ENCODE assay signal across 8 cellular contexts in the genomic region with DNA sequence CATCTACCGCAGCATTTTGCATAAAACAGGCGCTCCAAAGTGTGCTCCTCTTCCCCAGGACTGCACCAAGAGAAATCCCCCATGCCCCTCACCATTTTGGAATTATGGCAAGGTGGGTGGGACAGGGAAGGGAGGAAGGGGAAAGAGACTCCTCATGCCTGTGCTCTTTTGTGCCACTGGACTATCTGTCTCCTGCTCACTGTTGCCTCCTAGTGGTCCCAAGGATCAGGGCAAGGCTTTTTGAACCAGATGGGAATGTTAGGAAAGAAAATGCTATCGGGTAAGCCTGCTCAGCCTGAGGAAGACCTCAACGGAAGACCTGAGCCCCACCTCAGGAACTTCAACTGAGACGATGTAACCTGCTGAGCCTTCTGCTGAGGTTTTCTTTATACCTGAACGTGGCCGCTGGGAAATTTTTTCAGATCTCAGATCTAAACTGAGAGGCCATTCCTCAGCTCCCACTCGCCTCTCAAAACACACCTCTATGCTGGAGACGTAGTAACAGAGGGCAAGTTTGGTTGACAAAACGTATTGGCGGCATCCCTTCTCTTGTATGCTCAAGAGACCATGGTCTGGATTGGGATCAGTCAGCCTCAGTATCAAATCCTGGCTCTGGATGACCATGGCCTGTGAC. TPM values are rescaled to one million over a fixed set of nuclear protein-coding genes. Genes with fewer than 3 reads are reported as not detected.
A peak's percentile ranks its signal among the peaks of the same experiment; 100 is the strongest.
DNase-seq lines count a peak whose midpoint lies in the region; ATAC-seq, FAIRE-seq and TF ChIP-seq lines count a peak whose summit lies in the region.

No MANE protein-coding gene starts in this region.

- H3K36me3 ChIP-seq in HEK293 (ENCODE audit: control insufficient read depth in 2 of 2, insufficient read depth in 1 of 2, low read length in 2 of 2) = no peaks in the 10 kb centered on the region
- no peaks in the 10 kb centered on the region for H3K36me3 ChIP-seq in keratinocyte (ENCODE audit: control insufficient read depth in 2 of 2, extremely low read depth in 1 of 2, insufficient read depth in 2 of 2, low read length in 2 of 2)

- POLR2A ChIA-PET in HEK293 (lab: Yijun Ruan, JAX) = no interaction called here

- H3K79me2 ChIP-seq in keratinocyte (ENCODE audit: control insufficient read depth, insufficient read depth, low read length) = no peaks in the 10 kb centered on the region

- no peak overlapping the region for H3K27ac ChIP-seq in HEK293 (ENCODE audit: extremely low read depth, low read depth, low read length)
- no peak overlapping the region for H3K27ac ChIP-seq in keratinocyte (ENCODE audit: control insufficient read depth, insufficient read depth, low read length)

- no peak overlapping the region for H3K4me3 ChIP-seq in HEK293 (ENCODE audit: low read depth, low read length)
- no peak overlapping the region for H3K4me3 ChIP-seq in astrocyte of the cerebellum (ENCODE audit: low read depth, low read length)
- H3K4me3 ChIP-seq in keratinocyte (ENCODE audit: control insufficient read depth in 2 of 3, extremely low read depth in 1 of 3, insufficient read depth in 2 of 3, low read depth in 1 of 3, low read length in 3 of 3) = no peak overlapping the region

- H3K9ac ChIP-seq in keratinocyte (ENCODE audit: control insufficient read depth, extremely low read depth, insufficient read depth, low read length) = no peak overlapping the region

- H2AFZ ChIP-seq in keratinocyte (ENCODE audit: control insufficient read depth, low read length) = no peak overlapping the region

- dilution Hi-C loops in keratinocyte (cut with MboI; ENCODE audit: extremely low pct_ligation_motif_present, low sequenced_read_pairs) = no loop called here

- CTCF ChIA-PET in HEK293 (lab: Yijun Ruan, JAX) = interaction anchor here (0.6 to 3.9 kb wide), 23 partner anchors 9 to 562 kb away, joined by 3 to 33 read pairs (median 3); no protein-coding TSS in a partner anchor

- H3K9me3 ChIP-seq in HEK293 (ENCODE audit: control insufficient read depth, insufficient read depth, low read depth, low read length) (no peaks in the 10 kb centered on the region), keratinocyte (ENCODE audit: control insufficient read depth, low read depth, low read length) (no peaks in the 10 kb centered on the region)

- in situ Hi-C loops in astrocyte of the cerebellum (cut with HindIII; ENCODE audit: low sequenced_read_pairs) = no loop called here

- ATAC-seq in GM18907 (IDR thresholded peaks at IDR 0.05; ENCODE audit: unreplicated experiment) (no peak), GM18868 (IDR thresholded peaks at IDR 0.05; ENCODE audit: unreplicated experiment) (no peak)

- no peaks in the 10 kb centered on the region for H3K9me1 ChIP-seq in keratinocyte (ENCODE audit: control insufficient read depth, extremely low read depth, insufficient read depth, low read length)

- no peak overlapping the region for H3K4me2 ChIP-seq in keratinocyte (ENCODE audit: control insufficient read depth, extremely low read depth, insufficient read depth, low read depth, low read length)

- peak; percentile 33 for DNase-seq in CMK (ENCODE audit: low read depth)
- DNase-seq in RPMI7951 (ENCODE audit: low read depth) = peak; percentile 32
- DNase-seq in astrocyte of the cerebellum (ENCODE audit: low read depth) = peak; percentile 16
- DNase-seq in keratinocyte (ENCODE audit: low read depth, low spot score) = no peak
- peak; percentile 27 for DNase-seq in stimulated activated CD8-positive, alpha-beta memory T cell treated with anti-CD3 and anti-CD28 coated beads, Interleukin-15, amount 100 ng/mL, for 1 hour (ENCODE audit: low read depth)

- no peaks in the 10 kb centered on the region for H3K27me3 ChIP-seq in keratinocyte (ENCODE audit: control insufficient read depth, extremely low read depth, insufficient read depth, low read length)

- peak; percentile 63 for FAIRE-seq in keratinocyte (lab: Jason Lieb, UNC)

- H4K20me1 ChIP-seq in keratinocyte (ENCODE audit: control insufficient read depth, extremely low read depth, insufficient read depth, low read length) = no peaks in the 10 kb centered on the region

- peak; percentile 58; the same call in 1 of the 2 replicates for TF ChIP-seq CTCF in HEK293 (tag by site-specific recombination; IDR thresholded peaks at IDR 0.05)
- TF ChIP-seq CTCF in astrocyte of the cerebellum (IDR thresholded peaks at IDR 0.05; ENCODE audit: low read depth, low read length, missing control alignments) = peak; percentile 95
- peak; percentile 79 to 96 (median 93) for TF ChIP-seq CTCF in keratinocyte (optimal IDR thresholded peaks at IDR 0.05 in 1 of 3, IDR thresholded peaks at IDR 0.05 in 1 of 3, conservative IDR thresholded peaks at IDR 0.05 in 1 of 3; ENCODE audit: extremely low read depth in 1 of 3, insufficient read depth in 2 of 3, low read length in 3 of 3)

- H3K4me1 ChIP-seq in HEK293 (ENCODE audit: control insufficient read depth, insufficient read depth, low read length) (no peaks in the 10 kb centered on the region), keratinocyte (ENCODE audit: control insufficient read depth, extremely low read depth, insufficient read depth, low read length) (no peaks in the 10 kb centered on the region)

TF ChIP-seq in HEK293, 187 proteins besides CTCF, POLR2A, EP300 and RAD21:
- TF ChIP-seq GLI4 (tag by site-specific recombination; IDR thresholded peaks at IDR 0.05) (no peak), ZNF654 (tag by site-specific recombination; IDR thresholded peaks at IDR 0.05; ENCODE audit: low read depth) (peak; percentile 27)

RNA-seq across cellular contexts. Expression of a gene that starts 58.3 kb away (rescaled TPM):
- 0.20 TPM in 1 of 2 replicates, not detected in the other for total RNA-seq in RPMI7951 (2014; rRNA removed; shearing (Covaris generic))
- not detected in 3 replicates for polyA plus RNA-seq in keratinocyte
- not detected for polyA plus RNA-seq in keratinocyte (2011; ENCODE audit: low read depth)
- polyA plus RNA-seq in keratinocyte (2011; cell fraction: cytosol; rRNA removed) = not detected in 2 replicates
- not detected in 2 replicates for polyA plus RNA-seq in keratinocyte (2011; cell fraction: nucleus; rRNA removed)
- not detected in 2 replicates for polyA plus RNA-seq in keratinocyte (2012; ENCODE audit: low replicate concordance)
- polyA minus RNA-seq in keratinocyte = not detected in 3 replicates
- polyA minus RNA-seq in keratinocyte (2011; cell fraction: cytosol; rRNA and poly(A)+ RNA removed) = not detected
- not detected in 2 replicates for polyA minus RNA-seq in keratinocyte (2011; cell fraction: nucleus; rRNA and poly(A)+ RNA removed)
